ENCODE assay signal across 16 cellular contexts in the genomic region with DNA sequence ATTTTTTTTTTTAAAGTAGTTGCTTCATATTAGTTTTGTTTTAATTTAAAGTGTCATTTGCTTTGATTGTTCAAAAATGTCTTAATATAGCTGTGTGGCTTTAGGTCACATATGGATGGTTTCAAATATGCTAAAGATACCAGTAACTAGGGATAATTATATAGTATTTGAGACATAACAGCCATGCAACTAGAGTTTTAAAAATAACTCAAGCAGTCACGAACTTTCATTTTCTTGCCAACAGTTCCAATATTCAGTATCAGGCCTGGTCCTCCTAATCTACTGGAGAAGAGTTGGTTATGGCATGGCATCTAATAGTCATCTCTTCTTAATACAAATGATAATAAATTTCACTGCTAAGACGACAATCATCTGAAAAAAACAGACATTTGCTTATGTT. TPM values are rescaled to one million over a fixed set of nuclear protein-coding genes. Genes with fewer than 3 reads are reported as not detected.
DNase-seq lines count a peak whose midpoint lies in the region; ATAC-seq and TF ChIP-seq lines count a peak whose summit lies in the region.
"Had no signal": no experiment of that assay in that cellular context is flagged by ENCODE, and none has a peak within 500 bp of the region (broad histone marks: within the 10 kb centered on the region; RNA-seq: fewer than 3 reads in every experiment).

No MANE protein-coding gene starts in this region.

- in situ Hi-C loops in mammary epithelial cell (cut with MboI; ENCODE audit: low sequenced_read_pairs in 2 of 2) = no loop called here

- BruUV-seq in mammary epithelial cell (replicated peaks; lab: Mats Ljungman, UMichigan) = no TSS peak

- TF ChIP-seq POLR2A in right lobe of liver (IDR thresholded peaks at IDR 0.05) = no peak

- no peak overlapping the region for H3K9ac ChIP-seq in Loucy (ENCODE audit: low read depth, low read length, poor library complexity, severe bottlenecking)
- peak overlapping the region; percentile 15 for H3K9ac ChIP-seq in mammary epithelial cell (ENCODE audit: insufficient read depth, low read length)

- peak overlapping the region; percentile 92 for H3K4me2 ChIP-seq in Loucy (ENCODE audit: low read depth, low read length, poor library complexity, severe bottlenecking)
- H3K4me2 ChIP-seq in mammary epithelial cell (ENCODE audit: insufficient read depth, low read depth, low read length) = peak overlapping the region; percentile 91
- H3K4me2 ChIP-seq: GM23338 had no signal

- no peaks in the 10 kb centered on the region for H3K36me3 ChIP-seq in Loucy (ENCODE audit: insufficient read depth, low read length)
- peaks cover 32% of the 10 kb centered on the region for H3K36me3 ChIP-seq in mammary epithelial cell (ENCODE audit: insufficient read depth, low read length)
- peaks cover 0 to 3% (median 0%) of the 10 kb centered on the region in 4 donors for H3K36me3 ChIP-seq in right lobe of liver

- ATAC-seq in right lobe of liver (no peak), GM21515 (IDR thresholded peaks at IDR 0.05; ENCODE audit: unreplicated experiment) (no peak)
- ATAC-seq: activated T-cell treated with anti-CD3 and anti-CD28 coated beads, Interleukin-2, amount 50 U/mL, for 4 hours; CD8-positive, alpha-beta T cell; GM23338; WTC11 had no signal

- no peaks in the 10 kb centered on the region for H3K27me3 ChIP-seq in Loucy (ENCODE audit: insufficient read depth, low read length, poor library complexity, severe bottlenecking)
- H3K27me3 ChIP-seq in mammary epithelial cell (ENCODE audit: insufficient read depth, low read length) = no peaks in the 10 kb centered on the region
- no peaks in the 10 kb centered on the region for H3K27me3 ChIP-seq in right lobe of liver

- TF ChIP-seq CTCF in Loucy (conservative IDR thresholded peaks at IDR 0.05; ENCODE audit: low read length) = no peak
- no peak for TF ChIP-seq CTCF in mammary epithelial cell (conservative IDR thresholded peaks at IDR 0.05 in 1 of 2, IDR thresholded peaks at IDR 0.05 in 1 of 2; ENCODE audit: extremely low read depth in 1 of 2, insufficient read depth in 1 of 2, low read depth in 1 of 2, low read length in 2 of 2)
- no peak for TF ChIP-seq CTCF in right lobe of liver (IDR thresholded peaks at IDR 0.05)

- peaks cover 65% of the 10 kb centered on the region for H3K4me1 ChIP-seq in Loucy (ENCODE audit: insufficient read depth, low read length, poor library complexity, severe bottlenecking)
- H3K4me1 ChIP-seq in mammary epithelial cell (ENCODE audit: insufficient read depth, low read length) = peaks cover 76% of the 10 kb centered on the region
- peaks cover 0 to 78% (median 40%) of the 10 kb centered on the region in 4 donors for H3K4me1 ChIP-seq in right lobe of liver

- CTCF ChIA-PET in mammary epithelial cell (lab: Charles Lee; ENCODE audit: low non-redundant PET) = no interaction called here

- intact Hi-C loops in mammary epithelial cell (cut with micrococcal nuclease) = loop anchor here (5.0 to 10.0 kb wide), 3 partner anchors 87 to 1420 kb away; a partner anchor contains a TSS
- intact Hi-C loops in right lobe of liver (cut with DNase I) = no loop called here

- no peaks in the 10 kb centered on the region for H3F3A ChIP-seq in Loucy (ENCODE audit: low read depth)

- WGBS in mammary epithelial cell (ENCODE audit: low coverage, missing lambda C conversion rate) = 4% methylated on average over 2 of the region's 2 CpGs
- 36% methylated on average over 2 of the region's 2 CpGs for WGBS in right lobe of liver (ENCODE audit: insufficient coverage, low coverage, low lambda C conversion rate, missing lambda C conversion rate)

- H3K9me3 ChIP-seq in Loucy (ENCODE audit: insufficient read depth, low read depth, low read length) = no peaks in the 10 kb centered on the region
- no peaks in the 10 kb centered on the region for H3K9me3 ChIP-seq in mammary epithelial cell (replicated peaks; ENCODE audit: insufficient read depth, low read length)
- no peaks in the 10 kb centered on the region for H3K9me3 ChIP-seq in right lobe of liver

- peak overlapping the region; percentile 82 for H3K27ac ChIP-seq in mammary epithelial cell (ENCODE audit: insufficient read depth, low read depth, low read length)
- H3K27ac ChIP-seq in right lobe of liver = peak overlapping the region; percentile 97

- H3K4me3 ChIP-seq in Loucy (ENCODE audit: low read length, poor library complexity, severe bottlenecking) (peak overlapping the region; percentile 91), mammary epithelial cell (replicated peaks in 1 of 3; ENCODE audit: insufficient read depth in 1 of 3, low read depth in 2 of 3, low read length in 3 of 3) (peak overlapping the region in 2 of 3 experiments; percentile 34 to 73), right lobe of liver (no peak overlapping the region)
- H3K4me3 ChIP-seq: GM23338 had no signal

- dilution Hi-C loops in mammary epithelial cell (cut with HindIII; ENCODE audit: low sequenced_read_pairs) = no loop called here

- H2AFZ ChIP-seq in Loucy (ENCODE audit: low read length) (no peak overlapping the region), mammary epithelial cell (ENCODE audit: low read depth, low read length) (no peak overlapping the region)
- H2AFZ ChIP-seq: GM23338 had no signal

- H4K20me1 ChIP-seq in Loucy (ENCODE audit: insufficient read depth, low read length, poor library complexity, severe bottlenecking) (peaks cover 83% of the 10 kb centered on the region), mammary epithelial cell (ENCODE audit: insufficient read depth, low read length) (no peaks in the 10 kb centered on the region)

- no peak for DNase-seq in mammary epithelial cell
- no peak for DNase-seq in right lobe of liver
- DNase-seq in superior temporal gyrus (ENCODE audit: extremely low spot score) = peak; percentile 31
- no peak for DNase-seq in T-helper 2 cell
- no peak for DNase-seq in NCI-H1930 (lab: John Stamatoyannopoulos, UW)
- DNase-seq in dermis blood vessel endothelial cell = no peak
- DNase-seq: activated T-cell treated with anti-CD3 and anti-CD28 coated beads, Interleukin-2, amount 50 U/mL, for 4 hours; CD8-positive, alpha-beta T cell; NCI-H1048; NCI-H446 treated with DMSO at 0.1 percent for 48 hours; retina had no signal

- no peaks in the 10 kb centered on the region for H3K9me2 ChIP-seq in Loucy (replicated peaks; ENCODE audit: low read depth, low read length)

- H3K79me2 ChIP-seq in Loucy (ENCODE audit: insufficient read depth, low read length) (peaks cover 94% of the 10 kb centered on the region), mammary epithelial cell (ENCODE audit: insufficient read depth, low read length) (peaks cover 96% of the 10 kb centered on the region)

RNA-seq across cellular contexts. Expression of a gene that starts 24.0 kb away (rescaled TPM):
- total RNA-seq in mammary epithelial cell (not detected), right lobe of liver (not detected), dermis blood vessel endothelial cell (not detected in 2 replicates)
- polyA plus RNA-seq in mammary epithelial cell = not detected
- polyA minus RNA-seq in mammary epithelial cell = not detected
- total RNA-seq: CD8-positive, alpha-beta T cell; fibroblast of villous mesenchyme; GM23338; WTC11 had no signal
- polyA plus RNA-seq: GM23338 had no signal

Comparison
In these comparisons a context has a peak if more than half of its experiments do, and no peak if none do; other contexts are left out.
1. H3K4me3 ChIP-seq: peak in Loucy (single experiment) and mammary epithelial cell (2 of 3); none in right lobe of liver (0 of 3).